Comparison of ENCODE assay signal across 3 cellular contexts in the genomic region with DNA sequence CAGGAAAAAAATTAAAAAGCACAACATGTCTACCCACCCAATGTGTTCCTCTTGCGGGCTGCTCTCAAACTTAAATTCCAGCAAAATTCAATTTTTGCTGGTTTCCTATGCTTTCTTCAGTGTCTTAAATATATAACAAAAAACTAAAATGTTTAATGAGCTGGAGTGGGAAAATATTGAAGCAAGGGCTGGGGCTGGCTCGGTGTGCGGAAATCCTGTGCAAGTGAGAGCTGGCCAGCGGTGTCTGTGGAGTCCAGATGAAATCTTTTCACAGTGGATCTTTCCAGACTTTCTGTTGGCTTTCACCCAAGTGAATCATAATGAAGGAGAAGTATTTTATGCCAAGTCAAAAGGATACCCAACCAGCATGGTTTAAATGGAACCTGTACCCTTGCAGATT.
"Had no signal": no experiment of that assay in that cellular context is flagged by ENCODE, and none has a peak within 500 bp of the region (broad histone marks: within the 10 kb centered on the region; RNA-seq: fewer than 3 reads in every experiment).

No MANE protein-coding gene starts in this region.

- ATAC-seq: GM12878 had no signal

- H3K4me3 ChIP-seq: GM12878 had no signal

- DNase-seq: GDM1, GF-D8 had no signal
